25 cellular contexts compared by ENCODE assay signal in genomic region chr16:59758848-59759247, GRCh38.
"Had no signal": no experiment of that assay in that cellular context is flagged by ENCODE, and none has a peak within 500 bp of the region (broad histone marks: within the 10 kb centered on the region; RNA-seq: fewer than 3 reads in every experiment).

No MANE protein-coding gene starts in this region.

- H3K36me3 Mint-ChIP-seq: activated CD4-positive, alpha-beta memory T cell treated with anti-CD3 and anti-CD28 coated beads for 36 hours; memory B cell; naive thymus-derived CD8-positive, alpha-beta T cell; stimulated activated memory B cell treated with anti-CD40 and anti-IgM and Interleukin-4, amounts not matched to agents 10 μg/mL and 1 μg/mL and 100 μg/mL, for 72 hours had no signal

- DNase-seq: activated CD4-positive, alpha-beta memory T cell treated with anti-CD3 and anti-CD28 coated beads for 36 hours; activated CD4-positive, alpha-beta T cell treated with anti-CD3 and anti-CD28 coated beads for 48 hours; activated CD8-positive, alpha-beta memory T cell treated with anti-CD3 and anti-CD28 coated beads, Interleukin-2, amount 50 U/mL, for 48 hours; activated gamma-delta T cell treated with Interleukin-2 at 50 U/mL for 16 hours; activated naive CD4-positive, alpha-beta T cell treated with anti-CD3 and anti-CD28 coated beads, Interleukin-2, amount 50 U/mL, for 16 hours; activated T-cell treated with anti-CD3 and anti-CD28 coated beads, Interleukin-2, amount 50 U/mL, for 4 hours; amniotic stem cell; dermis blood vessel endothelial cell; effector CD4-positive, alpha-beta T cell; kidney; naive thymus-derived CD8-positive, alpha-beta T cell; occipital lobe; right cardiac atrium; stimulated activated CD4-positive, alpha-beta T cell treated with anti-CD3 and anti-CD28 coated beads, Interleukin-12 subunit alpha, Interleukin-12 subunit beta, amount 100 ng/mL, for 4 hours; stimulated activated CD4-positive, alpha-beta T cell treated with anti-CD3 and anti-CD28 coated beads, Interleukin-4, amount 100 ng/mL, for 24 hours; stimulated activated naive CD8-positive, alpha-beta T cell treated with anti-CD3 and anti-CD28 coated beads, Interleukin-15, amount 100 ng/mL, for 72 hours; substantia nigra; SW 1271; T-helper 9 cell; upper lobe of left lung had no signal

- H3K27me3 Mint-ChIP-seq: activated CD4-positive, alpha-beta memory T cell treated with anti-CD3 and anti-CD28 coated beads for 36 hours; activated T-helper 17 cell treated with anti-CD3 and anti-CD28 coated beads, Interleukin-2, amount 50 U/mL, for 72 hours; memory B cell; naive thymus-derived CD8-positive, alpha-beta T cell; stimulated activated memory B cell treated with anti-CD40 and anti-IgM and Interleukin-4, amounts not matched to agents 10 μg/mL and 1 μg/mL and 100 μg/mL, for 72 hours; stimulated activated naive CD8-positive, alpha-beta T cell treated with anti-CD3 and anti-CD28 coated beads, Interleukin-15, amount 100 ng/mL, for 72 hours had no signal

- H3K27ac Mint-ChIP-seq: activated CD4-positive, alpha-beta memory T cell treated with anti-CD3 and anti-CD28 coated beads for 36 hours; activated T-helper 17 cell treated with anti-CD3 and anti-CD28 coated beads, Interleukin-2, amount 50 U/mL, for 72 hours; memory B cell; naive thymus-derived CD8-positive, alpha-beta T cell; neural progenitor cell; stimulated activated memory B cell treated with anti-CD40 and anti-IgM and Interleukin-4, amounts not matched to agents 10 μg/mL and 1 μg/mL and 100 μg/mL, for 72 hours; stimulated activated naive CD8-positive, alpha-beta T cell treated with anti-CD3 and anti-CD28 coated beads, Interleukin-15, amount 100 ng/mL, for 72 hours; T-helper 1 cell treated with Interleukin-12 subunit alpha and Interleukin-12 subunit beta and Interleukin-4 antibody, amounts not matched to agents 30 μg/mL and 1 μg/mL, for 36 hours had no signal

- H3K4me3 Mint-ChIP-seq: activated CD4-positive, alpha-beta memory T cell treated with anti-CD3 and anti-CD28 coated beads for 36 hours; activated T-cell treated with anti-CD3 and anti-CD28 coated beads, Interleukin-2, amount 50 U/mL, for 4 hours; activated T-helper 17 cell treated with anti-CD3 and anti-CD28 coated beads, Interleukin-2, amount 50 U/mL, for 72 hours; memory B cell; naive thymus-derived CD8-positive, alpha-beta T cell; neural progenitor cell; stimulated activated memory B cell treated with anti-CD40 and anti-IgM and Interleukin-4, amounts not matched to agents 10 μg/mL and 1 μg/mL and 100 μg/mL, for 72 hours; stimulated activated naive CD8-positive, alpha-beta T cell treated with anti-CD3 and anti-CD28 coated beads, Interleukin-15, amount 100 ng/mL, for 72 hours; T-helper 1 cell treated with Interleukin-12 subunit alpha and Interleukin-12 subunit beta and Interleukin-4 antibody, amounts not matched to agents 30 μg/mL and 1 μg/mL, for 36 hours had no signal

- H3K4me1 Mint-ChIP-seq: activated T-helper 17 cell treated with anti-CD3 and anti-CD28 coated beads, Interleukin-2, amount 50 U/mL, for 72 hours; memory B cell; naive thymus-derived CD8-positive, alpha-beta T cell; neural progenitor cell; stimulated activated memory B cell treated with anti-CD40 and anti-IgM and Interleukin-4, amounts not matched to agents 10 μg/mL and 1 μg/mL and 100 μg/mL, for 72 hours; stimulated activated naive CD8-positive, alpha-beta T cell treated with anti-CD3 and anti-CD28 coated beads, Interleukin-15, amount 100 ng/mL, for 72 hours had no signal
